Comparison of ENCODE assay signal across 1 cellular context in genomic region chr9:27341545-27342294, GRCh38.
TF ChIP-seq lines count a peak whose summit lies in the region.

No MANE protein-coding gene starts in this region.

TF ChIP-seq in WTC11, 78 proteins besides CTCF, POLR2A, EP300 and RAD21 (continued from another document):
- TF ChIP-seq ZNF532 (CRISPR knock-in tag; IDR thresholded peaks at IDR 0.05; ENCODE audit: borderline replicate concordance) (no peak), ZSCAN18 (CRISPR knock-in tag; IDR thresholded peaks at IDR 0.05) (no peak), ZNF396 (CRISPR knock-in tag; IDR thresholded peaks at IDR 0.05; ENCODE audit: borderline replicate concordance) (no peak), HMGXB4 (CRISPR knock-in tag; IDR thresholded peaks at IDR 0.05) (no peak), ATF3 (CRISPR knock-in tag; conservative IDR thresholded peaks at IDR 0.05) (no peak), GTF2I (CRISPR knock-in tag; conservative IDR thresholded peaks at IDR 0.05) (no peak), ZMAT4 (CRISPR knock-in tag; IDR thresholded peaks at IDR 0.05) (no peak), FOXP4 (CRISPR knock-in tag; IDR thresholded peaks at IDR 0.05) (no peak), MLX (CRISPR knock-in tag; IDR thresholded peaks at IDR 0.05) (no peak)
